Comparison of ENCODE assay signal across 8 cellular contexts in the genomic region with DNA sequence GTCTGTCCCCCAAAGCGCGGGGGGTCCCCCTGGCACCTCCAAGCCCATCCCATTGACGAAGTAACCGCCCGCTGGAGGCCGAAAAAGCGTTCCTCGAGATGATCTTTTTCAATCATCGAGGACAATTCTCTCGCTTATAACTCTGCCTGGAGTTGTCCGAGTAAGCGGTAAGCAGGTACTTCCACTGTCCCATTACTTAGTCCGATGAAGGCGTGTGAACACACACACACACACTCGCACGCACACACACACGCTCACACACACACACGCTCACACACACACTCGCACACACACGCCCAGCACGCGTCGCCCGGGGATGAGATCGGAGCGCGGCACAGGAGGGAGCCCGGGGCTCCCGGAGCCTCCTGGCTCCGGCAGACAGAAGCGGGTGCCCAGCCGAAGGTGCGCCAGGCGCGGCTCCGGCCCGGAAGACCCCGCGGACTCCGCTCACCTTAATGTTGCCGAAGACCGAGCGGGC. TPM values are rescaled to one million over a fixed set of nuclear protein-coding genes. Genes with fewer than 3 reads are reported as not detected.
DNase-seq lines count a peak whose midpoint lies in the region; ATAC-seq, FAIRE-seq and TF ChIP-seq lines count a peak whose summit lies in the region.

No MANE protein-coding gene starts in this region.

- intact Hi-C loops in HepG2 (cut with micrococcal nuclease; ENCODE audit: unreplicated experiment) (no loop called here), thyroid gland (cut with DNase I) (no loop called here)

- no peak overlapping the region for H3K9ac ChIP-seq in HepG2 (ENCODE audit: insufficient read depth, low read depth, low read length)

- no peak for TF ChIP-seq POLR2A in HepG2 (IDR thresholded peaks at IDR 0.05; ENCODE audit: insufficient read depth in 1 of 2, low read depth in 2 of 2, low read length in 2 of 2)
- no peak for TF ChIP-seq POLR2A in thyroid gland (IDR thresholded peaks at IDR 0.05)

- no peak for FAIRE-seq in HepG2 (lab: Jason Lieb, UNC)

- H4K20me1 ChIP-seq in HepG2 (ENCODE audit: insufficient read depth, low read length), result no peaks in the 10 kb centered on the region

- no peak overlapping the region for H2AFZ ChIP-seq in HepG2 (ENCODE audit: low read length)

- H3K9me3 Mint-ChIP-seq in activated naive CD4-positive, alpha-beta T cell treated with anti-CD3 and anti-CD28 coated beads, Interleukin-2, amount 10 ng/mL, durations not matched to agents 7 days and 5 days, result no peaks in the 10 kb centered on the region

- H3K27me3 ChIP-seq in brain microvascular endothelial cell (replicated peaks), result peaks cover 19% of the 10 kb centered on the region
- peaks cover 11 to 31% of the 10 kb centered on the region in 2 experiments for H3K27me3 ChIP-seq in HepG2 (ENCODE audit: control insufficient read depth in 1 of 2, insufficient read depth in 2 of 2, low read length in 2 of 2)
- no peaks in the 10 kb centered on the region for H3K27me3 ChIP-seq in thyroid gland
- H3K27me3 ChIP-seq in effector memory CD4-positive, alpha-beta T cell (replicated peaks; ENCODE audit: control insufficient read depth, insufficient read depth, low read length, poor library complexity, severe bottlenecking), result no peaks in the 10 kb centered on the region

- peak overlapping the region; percentile 80 for H3K4me2 ChIP-seq in HepG2 (ENCODE audit: low read depth, low read length)

- no peak for DNase-seq in activated naive CD4-positive, alpha-beta T cell treated with anti-CD3 and anti-CD28 coated beads, Interleukin-2, amount 10 ng/mL, durations not matched to agents 7 days and 5 days
- no peak for DNase-seq in activated naive CD4-positive, alpha-beta T cell treated with Interleukin-2 at 50 U/mL for 16 hours
- DNase-seq in brain microvascular endothelial cell, result no peak
- no peak for DNase-seq in HepG2 (ENCODE audit: low spot score)
- DNase-seq in thyroid gland, result peak; percentile 30 to 49
- no peak for DNase-seq in effector memory CD4-positive, alpha-beta T cell
- DNase-seq in D341Med (ENCODE audit: low spot score), result no peak

- in situ Hi-C loops in brain microvascular endothelial cell (cut with HindIII; ENCODE audit: low pct_ligation_motif_present, low sequenced_read_pairs), result no loop called here
- in situ Hi-C loops in HepG2 (cut with HindIII; ENCODE audit: extremely low pct_ligation_motif_present, low pct_unique_long_range_greater_than_20kb), result no loop called here

- H3K4me1 Mint-ChIP-seq in activated naive CD4-positive, alpha-beta T cell treated with anti-CD3 and anti-CD28 coated beads, Interleukin-2, amount 10 ng/mL, durations not matched to agents 7 days and 5 days, result peaks cover 7% of the 10 kb centered on the region

- WGBS in HepG2 (ENCODE audit: low lambda C conversion rate), result 3% methylated on average over 15 of the region's 43 CpGs
- 0 to 5% methylated on average over 4 of the region's 43 CpGs for WGBS in thyroid gland, 2 donors

- H3K36me3 ChIP-seq in brain microvascular endothelial cell (replicated peaks) (no peaks in the 10 kb centered on the region), HepG2 (replicated peaks in 1 of 2; ENCODE audit: control insufficient read depth in 1 of 2, insufficient read depth in 2 of 2, low read length in 2 of 2) (no peaks in the 10 kb centered on the region), thyroid gland (no peaks in the 10 kb centered on the region)
- H3K36me3 ChIP-seq in effector memory CD4-positive, alpha-beta T cell (ENCODE audit: control insufficient read depth, insufficient read depth, low read length), result no peaks in the 10 kb centered on the region

- no peak overlapping the region for H3K27ac Mint-ChIP-seq in activated naive CD4-positive, alpha-beta T cell treated with anti-CD3 and anti-CD28 coated beads, Interleukin-2, amount 10 ng/mL, durations not matched to agents 7 days and 5 days

- H3K36me3 Mint-ChIP-seq in activated naive CD4-positive, alpha-beta T cell treated with anti-CD3 and anti-CD28 coated beads, Interleukin-2, amount 10 ng/mL, durations not matched to agents 7 days and 5 days, result no peaks in the 10 kb centered on the region

- peak overlapping the region; percentile 55 for H3K4me3 Mint-ChIP-seq in activated naive CD4-positive, alpha-beta T cell treated with anti-CD3 and anti-CD28 coated beads, Interleukin-2, amount 10 ng/mL, durations not matched to agents 7 days and 5 days

- CTCF ChIA-PET in activated naive CD4-positive, alpha-beta T cell treated with anti-CD3 and anti-CD28 coated beads, Interleukin-2, amount 10 ng/mL, durations not matched to agents 7 days and 5 days (lab: Charles Lee), result no interaction called here
- CTCF ChIA-PET in HepG2 (lab: Yijun Ruan, JAX; ENCODE audit: low intra/inter-chr PET ratio, low total read pairs), result no interaction called here

- H3K79me2 ChIP-seq in HepG2 (ENCODE audit: insufficient read depth, low read length), result no peaks in the 10 kb centered on the region

- peak overlapping the region; percentile 54 for H3K4me3 ChIP-seq in brain microvascular endothelial cell (ENCODE audit: low read depth, low read length)
- H3K4me3 ChIP-seq in HepG2 (replicated peaks in 1 of 3; ENCODE audit: insufficient read depth in 1 of 3, low read depth in 2 of 3, low read length in 3 of 3), result peak overlapping the region; percentile 58 to 73 (median 59)
- H3K4me3 ChIP-seq in thyroid gland (replicated peaks in 1 of 3), result peak overlapping the region in 2 of 3 donors; percentile 66 to 72
- no peak overlapping the region for H3K4me3 ChIP-seq in effector memory CD4-positive, alpha-beta T cell (ENCODE audit: insufficient read depth, low read depth, low read length, poor library complexity, severe bottlenecking)

- H3K4me1 ChIP-seq in HepG2 (ENCODE audit: insufficient read depth, low read length), result peaks cover 26% of the 10 kb centered on the region
- peaks cover 12 to 30% of the 10 kb centered on the region in 2 donors for H3K4me1 ChIP-seq in thyroid gland
- no peaks in the 10 kb centered on the region for H3K4me1 ChIP-seq in effector memory CD4-positive, alpha-beta T cell (ENCODE audit: control insufficient read depth, insufficient read depth, low read length, poor library complexity, severe bottlenecking)

- no peak overlapping the region for H3K27ac ChIP-seq in brain microvascular endothelial cell
- no peak overlapping the region for H3K27ac ChIP-seq in HepG2 (ENCODE audit: extremely low read length, insufficient read depth, low read length)
- peak overlapping the region; percentile 90 to 94 (median 93) for H3K27ac ChIP-seq in thyroid gland
- H3K27ac ChIP-seq in effector memory CD4-positive, alpha-beta T cell (ENCODE audit: insufficient read depth, low read length, poor library complexity, severe bottlenecking), result no peak overlapping the region

- POLR2A ChIA-PET in HepG2 (lab: Yijun Ruan, JAX), result no interaction called here

- H3K9me3 ChIP-seq in HepG2 (ENCODE audit: low read length), result no peaks in the 10 kb centered on the region
- no peaks in the 10 kb centered on the region for H3K9me3 ChIP-seq in thyroid gland
- H3K9me3 ChIP-seq in effector memory CD4-positive, alpha-beta T cell (ENCODE audit: control insufficient read depth, low read length), result no peaks in the 10 kb centered on the region

- no TSS peak for BruUV-seq in HepG2 (replicated peaks; lab: Mats Ljungman, UMichigan)

- ATAC-seq in HepG2 (peak; percentile 67), HG02885 (IDR thresholded peaks at IDR 0.05; ENCODE audit: poor library complexity, unreplicated experiment) (no peak)

- H3K27me3 Mint-ChIP-seq in activated naive CD4-positive, alpha-beta T cell treated with anti-CD3 and anti-CD28 coated beads, Interleukin-2, amount 10 ng/mL, durations not matched to agents 7 days and 5 days, result peaks cover 58% of the 10 kb centered on the region

- TF ChIP-seq RAD21 in HepG2 (CRISPR knock-in tag; IDR thresholded peaks at IDR 0.05), result no peak

- no peak for TF ChIP-seq EP300 in HepG2 (IDR thresholded peaks at IDR 0.05; ENCODE audit: low read depth in 2 of 2, low read length in 2 of 2)
- no peak for TF ChIP-seq EP300 in HepG2 (CRISPR knock-in tag; IDR thresholded peaks at IDR 0.05; ENCODE audit: borderline replicate concordance)

- TF ChIP-seq CTCF in brain microvascular endothelial cell (IDR thresholded peaks at IDR 0.05; ENCODE audit: low read depth, low read length, missing control alignments) (no peak), HepG2 (CRISPR knock-in tag; IDR thresholded peaks at IDR 0.05) (no peak), thyroid gland (IDR thresholded peaks at IDR 0.05) (no peak)

TF ChIP-seq in HepG2, 621 proteins besides CTCF, POLR2A, EP300 and RAD21 (continues in another document):
- 0 out of 2 replicates have a peak, but pooled peaks have one; percentile 33 for TF ChIP-seq ZNF547 (CRISPR knock-in tag; IDR thresholded peaks at IDR 0.05)

RNA-seq across cellular contexts. Expression of a gene that starts 0.4 kb away (rescaled TPM):
- not detected in 2 replicates for total RNA-seq in HepG2 (2016; rRNA removed; fragmentation: Illumina TruSeq; extraction: Trizol)
- not detected in 2 replicates for total RNA-seq in HepG2 (2016; cell fraction: cytosol; rRNA removed; fragmentation: Illumina TruSeq; extraction: Trizol; ENCODE audit: low read depth)
- total RNA-seq in HepG2 (2016; cell fraction: insoluble cytoplasmic fraction; rRNA removed; fragmentation: Illumina TruSeq; extraction: Trizol), result not detected in 2 replicates
- total RNA-seq in HepG2 (2016; cell fraction: membrane; rRNA removed; fragmentation: Illumina TruSeq; extraction: Trizol), result not detected in 2 replicates
- not detected in 2 replicates for total RNA-seq in HepG2 (2016; cell fraction: nucleus; rRNA removed; fragmentation: Illumina TruSeq; extraction: Trizol)
- polyA plus RNA-seq in HepG2 (2011; rRNA removed), result 0.04 and 0.14 TPM in 2 replicates
- polyA plus RNA-seq in HepG2 (2011; cell fraction: cytosol; rRNA removed), result 0.03 TPM in 1 of 2 replicates, not detected in the other
- polyA plus RNA-seq in HepG2 (2011; cell fraction: nucleus; rRNA removed), result 0.12 and 0.59 TPM in 2 replicates
- polyA plus RNA-seq in HepG2 (2012), result 0.15 and 0.32 TPM in 2 replicates
- not detected in 2 replicates for polyA plus RNA-seq in HepG2 (2016; cell fraction: cytosol; fragmentation: Illumina TruSeq; extraction: Trizol; ENCODE audit: low read depth)
- polyA plus RNA-seq in HepG2 (2016; cell fraction: insoluble cytoplasmic fraction; fragmentation: Illumina TruSeq; extraction: Trizol; ENCODE audit: low read depth), result not detected in 2 replicates
- polyA plus RNA-seq in HepG2 (2016; cell fraction: membrane; fragmentation: Illumina TruSeq; extraction: Trizol; ENCODE audit: low read depth), result not detected in 2 replicates
- polyA plus RNA-seq in HepG2 (2016; cell fraction: nucleus; fragmentation: Illumina TruSeq; extraction: Trizol; ENCODE audit: insufficient read depth, low read depth), result not detected in 2 replicates
- polyA minus RNA-seq in HepG2 (2011; rRNA and poly(A)+ RNA removed; ENCODE audit: low replicate concordance), result 0.05 TPM in 1 of 2 replicates, not detected in the other
- not detected in 2 replicates for polyA minus RNA-seq in HepG2 (2011; cell fraction: cytosol; rRNA and poly(A)+ RNA removed)
- not detected in 2 replicates for polyA minus RNA-seq in HepG2 (2011; cell fraction: nucleus; rRNA and poly(A)+ RNA removed)
- total RNA-seq in thyroid gland, result 10 to 100 TPM; 26.0 to 76.6 (median 41.0) TPM

Comparison
In these comparisons a context has a peak if more than half of its experiments do, and no peak if none do; other contexts are left out.
1. DNase-seq: peak in thyroid gland (2 of 2); none in activated naive CD4-positive, alpha-beta T cell treated with anti-CD3 and anti-CD28 coated beads, Interleukin-2, amount 10 ng/mL, durations not matched to agents 7 days and 5 days (single experiment), activated naive CD4-positive, alpha-beta T cell treated with Interleukin-2 at 50 U/mL for 16 hours (single experiment), brain microvascular endothelial cell (single experiment), HepG2 (single experiment), effector memory CD4-positive, alpha-beta T cell (0 of 3) and D341Med (single experiment).
2. H3K27ac ChIP-seq: peak in thyroid gland (3 of 3); none in brain microvascular endothelial cell (single experiment), HepG2 (single experiment) and effector memory CD4-positive, alpha-beta T cell (single experiment).
3. RNA of a gene that starts 0.4 kb away (total RNA-seq): 26.0 to 76.6 TPM in thyroid gland; not detected in HepG2; every median in the first group is over 10 times any median in the second.